ENCODE assay signal across 1 cellular context in the genomic region with DNA sequence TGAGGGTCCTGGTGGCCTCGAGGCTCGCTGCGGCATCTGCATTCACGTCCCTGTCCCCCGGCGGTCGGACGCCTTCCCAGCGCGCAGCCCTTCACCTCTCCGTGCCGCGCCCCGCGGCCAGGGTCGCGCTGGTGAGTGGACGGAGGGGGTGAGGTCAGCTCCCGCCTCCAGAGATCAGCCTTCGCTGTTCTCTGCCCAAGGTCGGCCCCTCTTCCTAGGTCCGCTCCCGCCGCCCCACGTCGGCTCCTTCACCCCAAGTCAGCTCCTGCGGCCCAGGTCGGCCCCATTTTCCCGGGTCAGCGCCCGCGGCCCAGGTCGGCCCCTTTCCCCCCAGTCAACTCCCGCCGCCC.
A peak's percentile ranks its signal among the peaks of the same experiment; 100 is the strongest.
TF ChIP-seq lines count a peak whose summit lies in the region.

No MANE protein-coding gene starts in this region.

TF ChIP-seq in HepG2, 621 proteins besides CTCF, POLR2A, EP300 and RAD21 (continued from another document):
- peak; percentile 43; the same call in 1 of the 2 replicates for TF ChIP-seq GATAD1 (CRISPR knock-in tag; IDR thresholded peaks at IDR 0.05)
